ENCODE assay signal across 30 cellular contexts in the genomic region with DNA sequence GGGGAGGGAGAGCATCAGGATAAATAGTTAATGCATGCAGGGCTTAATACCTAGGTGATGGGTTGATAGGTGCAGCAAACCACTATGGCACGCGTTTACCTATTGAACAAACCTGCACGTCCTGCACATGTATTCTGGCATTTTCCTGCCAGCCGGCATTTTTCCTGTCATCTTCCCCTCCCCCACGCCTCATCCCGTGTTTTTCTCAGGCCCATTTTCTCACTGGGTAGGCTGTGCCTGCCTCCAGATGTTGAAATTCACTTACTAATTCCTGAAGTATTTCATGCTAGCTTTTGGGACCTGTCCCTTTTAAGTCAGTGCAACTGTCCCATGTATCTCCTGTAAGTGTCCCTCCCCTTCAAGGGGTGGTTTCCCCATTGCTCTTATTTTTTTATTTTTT.
"Had no signal": no experiment of that assay in that cellular context is flagged by ENCODE, and none has a peak within 500 bp of the region (broad histone marks: within the 10 kb centered on the region; RNA-seq: fewer than 3 reads in every experiment).

No MANE protein-coding gene starts in this region.

- H3K4me1 ChIP-seq: adrenal gland, ascending aorta, body of pancreas, breast epithelium had no signal

- H3K27ac ChIP-seq: adrenal gland, ascending aorta, body of pancreas, brain microvascular endothelial cell, breast epithelium, cardiac muscle cell had no signal

- DNase-seq: activated effector memory CD4-positive, alpha-beta T cell treated with anti-CD3 and anti-CD28 coated beads, Interleukin-2, amount 50 U/mL, for 16 hours; activated effector memory CD4-positive, alpha-beta T cell treated with Interleukin-2 at 50 U/mL for 16 hours; activated gamma-delta T cell; activated gamma-delta T cell treated with Interleukin-2 at 50 U/mL for 16 hours; activated naive CD4-positive, alpha-beta T cell; activated naive CD4-positive, alpha-beta T cell treated with anti-CD3 and anti-CD28 coated beads for 36 hours; activated naive CD4-positive, alpha-beta T cell treated with anti-CD3 and anti-CD28 coated beads, Interleukin-2, amount 10 ng/mL, durations not matched to agents 7 days and 5 days; activated naive CD4-positive, alpha-beta T cell treated with anti-CD3 and anti-CD28 coated beads, Interleukin-2, amount 50 U/mL, for 16 hours; activated naive CD4-positive, alpha-beta T cell treated with Interleukin-2 at 50 U/mL for 16 hours; activated naive CD8-positive, alpha-beta T cell treated with anti-CD3 and anti-CD28 coated beads for 36 hours; activated naive CD8-positive, alpha-beta T cell treated with anti-CD3 and anti-CD28 coated beads, Interleukin-2, amount 10 ng/mL, durations not matched to agents 7 days and 5 days; activated naive CD8-positive, alpha-beta T cell treated with anti-CD3 and anti-CD28 coated beads, Interleukin-2, amount 50 U/mL, for 24 hours; activated T-cell treated with anti-CD3 and anti-CD28 coated beads, Interleukin-2, amount 50 U/mL, for 1 hour; activated T-cell treated with anti-CD3 and anti-CD28 coated beads, Interleukin-2, amount 50 U/mL, for 24 hours; activated T-cell treated with anti-CD3 and anti-CD28 coated beads, Interleukin-2, amount 50 U/mL, for 4 hours; activated T-cell treated with anti-CD3 and anti-CD28 coated beads, Interleukin-2, amount 50 U/mL, for 48 hours; activated T-cell treated with anti-CD3 and anti-CD28 coated beads, Interleukin-2, amount 50 U/mL, for 72 hours; adrenal gland; amniotic stem cell; amygdala; anterior cingulate cortex; aorta; body of pancreas; brain microvascular endothelial cell; caudate nucleus; central memory CD4-positive, alpha-beta T cell; cerebellar nuclear complex had no signal

- H3K27me3 ChIP-seq: adrenal gland, ascending aorta, body of pancreas, brain microvascular endothelial cell, breast epithelium, cardiac muscle cell had no signal

- H3K4me3 ChIP-seq: adrenal gland, ascending aorta, body of pancreas, breast epithelium, cardiac muscle cell had no signal

- H3K36me3 ChIP-seq: adrenal gland, ascending aorta, brain microvascular endothelial cell, breast epithelium, cardiac muscle cell had no signal

- H3K9me3 ChIP-seq: adrenal gland, ascending aorta, body of pancreas, breast epithelium had no signal
